ENCODE assay signal across 8 cellular contexts in the genomic region with DNA sequence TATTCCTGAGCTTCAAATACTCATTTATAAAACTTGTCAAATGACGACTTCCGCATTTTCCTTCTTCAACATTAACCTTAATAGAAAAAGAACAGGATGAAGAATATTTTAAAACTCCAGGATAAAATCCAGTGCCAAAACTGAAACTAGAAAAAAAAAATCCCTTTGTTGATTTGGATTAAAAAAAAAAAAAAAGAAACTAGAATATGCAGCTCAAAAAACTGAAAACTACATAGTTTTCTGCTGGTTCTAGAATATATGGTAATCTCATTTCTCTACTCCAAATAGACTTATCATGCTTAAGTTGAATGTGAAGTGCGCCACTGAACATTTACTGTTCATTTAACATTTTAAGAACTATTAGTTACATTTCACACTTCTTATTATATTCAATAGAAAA. TPM values are rescaled to one million over a fixed set of nuclear protein-coding genes. Genes with fewer than 3 reads are reported as not detected.
DNase-seq lines count a peak whose midpoint lies in the region; ATAC-seq and TF ChIP-seq lines count a peak whose summit lies in the region.

No MANE protein-coding gene starts in this region.

- POLR2A ChIA-PET in A673 (lab: Charles Lee; ENCODE audit: low non-redundant PET) = interaction anchor here (0.6 kb wide), 1 partner anchor 271 kb away, joined by 3 read pairs; no protein-coding TSS in a partner anchor
- POLR2A ChIA-PET in HEK293 (lab: Yijun Ruan, JAX) = interaction anchor here (0.6 to 1.3 kb wide), 2 partner anchors 12 to 216 kb away, joined by 3 read pairs; no protein-coding TSS in a partner anchor

- peak overlapping the region; percentile 100 for H3K9ac ChIP-seq in mesenchymal stem cell (ENCODE audit: low read length)

- H3K27me3 ChIP-seq in A673 (replicated peaks; ENCODE audit: insufficient read depth, low read depth, low read length, poor library complexity) (no peaks in the 10 kb centered on the region), adrenal gland (no peaks in the 10 kb centered on the region), mesenchymal stem cell (ENCODE audit: control insufficient read depth in 1 of 2, insufficient read depth in 1 of 2, low read length in 2 of 2) (no peaks in the 10 kb centered on the region), tibial artery (no peaks in the 10 kb centered on the region), body of pancreas (no peaks in the 10 kb centered on the region)

- peaks cover 61% of the 10 kb centered on the region for H3K4me1 ChIP-seq in A673 (ENCODE audit: insufficient read depth, low read length, poor library complexity, severe bottlenecking)
- H3K4me1 ChIP-seq in HEK293 (ENCODE audit: control insufficient read depth, insufficient read depth, low read length) = peaks cover 43% of the 10 kb centered on the region
- H3K4me1 ChIP-seq in adrenal gland (replicated peaks in 1 of 2) = peaks cover 87 to 89% of the 10 kb centered on the region in 2 donors
- H3K4me1 ChIP-seq in mesenchymal stem cell (ENCODE audit: control insufficient read depth, insufficient read depth, low read depth, low read length) = peaks cover 2% of the 10 kb centered on the region
- peaks cover 5 to 87% (median 72%) of the 10 kb centered on the region in 4 donors for H3K4me1 ChIP-seq in tibial artery
- peaks cover 84% of the 10 kb centered on the region for H3K4me1 ChIP-seq in body of pancreas

- ATAC-seq in body of pancreas (no peak), GM18873 (IDR thresholded peaks at IDR 0.05; ENCODE audit: low FRiP score, unreplicated experiment) (no peak)

- CTCF ChIA-PET in A673 (lab: Charles Lee) (interaction anchor here (0.6 to 1.1 kb wide), 2 partner anchors 12 to 51 kb away, joined by 3 read pairs; no protein-coding TSS in a partner anchor), HEK293 (lab: Yijun Ruan, JAX) (interaction anchor here (0.6 to 2.4 kb wide), 3 partner anchors 12 to 338 kb away, joined by 3 to 12 read pairs (median 5); no protein-coding TSS in a partner anchor)

- peaks cover 60% of the 10 kb centered on the region for H3K36me3 ChIP-seq in A673 (ENCODE audit: insufficient read depth, low read length, poor library complexity, severe bottlenecking)
- H3K36me3 ChIP-seq in HEK293 (ENCODE audit: control insufficient read depth in 2 of 2, insufficient read depth in 1 of 2, low read length in 2 of 2) = peaks cover 0 to 85% of the 10 kb centered on the region in 2 experiments; a peak in 1 of 3 replicates
- peaks cover 0 to 8% of the 10 kb centered on the region in 2 donors for H3K36me3 ChIP-seq in adrenal gland (replicated peaks in 1 of 2)
- H3K36me3 ChIP-seq in mesenchymal stem cell (ENCODE audit: control insufficient read depth in 1 of 2, insufficient read depth in 2 of 2, low read depth in 1 of 2, low read length in 2 of 2) = peaks cover 2 to 15% of the 10 kb centered on the region in 2 experiments
- peaks cover 0 to 7% (median 0%) of the 10 kb centered on the region in 3 donors for H3K36me3 ChIP-seq in tibial artery
- H3K36me3 ChIP-seq in body of pancreas (replicated peaks in 1 of 2; ENCODE audit: insufficient read depth in 1 of 2, low read depth in 2 of 2) = no peaks in the 10 kb centered on the region

- H2AK5ac ChIP-seq in mesenchymal stem cell (ENCODE audit: low read length, severe bottlenecking) = no peak overlapping the region

- no peak overlapping the region for H3K27ac ChIP-seq in A673 (ENCODE audit: low read depth, low read length, poor library complexity, severe bottlenecking)
- H3K27ac ChIP-seq in HEK293 (ENCODE audit: extremely low read depth, low read depth, low read length) = no peak overlapping the region
- peak overlapping the region in 3 of 5 donors; percentile 1 to 44 (median 18) for H3K27ac ChIP-seq in adrenal gland
- no peak overlapping the region for H3K27ac ChIP-seq in mesenchymal stem cell (ENCODE audit: low read length, poor library complexity, severe bottlenecking)
- H3K27ac ChIP-seq in tibial artery = peak overlapping the region in 1 of 2 donors; percentile 4
- H3K27ac ChIP-seq in body of pancreas = peak overlapping the region in 1 of 4 donors; percentile 98

- no peak overlapping the region for H3K14ac ChIP-seq in mesenchymal stem cell (ENCODE audit: low read length in 2 of 2)

- BruUV-seq in A673 (replicated peaks; lab: Mats Ljungman, UMichigan) = no TSS peak

- H3K79me1 ChIP-seq in mesenchymal stem cell (replicated peaks; ENCODE audit: low read length, poor library complexity, severe bottlenecking) = no peaks in the 10 kb centered on the region

- no peaks in the 10 kb centered on the region for H3K9me3 ChIP-seq in A673 (ENCODE audit: low read depth, low read length, poor library complexity, severe bottlenecking)
- no peaks in the 10 kb centered on the region for H3K9me3 ChIP-seq in HEK293 (ENCODE audit: control insufficient read depth, insufficient read depth, low read depth, low read length)
- no peaks in the 10 kb centered on the region for H3K9me3 ChIP-seq in adrenal gland (replicated peaks in 1 of 3)
- H3K9me3 ChIP-seq in mesenchymal stem cell (ENCODE audit: control insufficient read depth, low read length) = no peaks in the 10 kb centered on the region
- no peaks in the 10 kb centered on the region for H3K9me3 ChIP-seq in tibial artery
- H3K9me3 ChIP-seq in body of pancreas = no peaks in the 10 kb centered on the region

- H2AFZ ChIP-seq in mesenchymal stem cell (ENCODE audit: low read depth, low read length) = no peak overlapping the region

- H3K18ac ChIP-seq in mesenchymal stem cell (ENCODE audit: low read depth in 1 of 2, low read length in 2 of 2) = no peak overlapping the region

- peak overlapping the region; percentile 96 for H3K4me3 ChIP-seq in A673 (ENCODE audit: low read depth, low read length, poor library complexity, severe bottlenecking)
- peak overlapping the region; percentile 98 for H3K4me3 ChIP-seq in HEK293 (ENCODE audit: low read depth, low read length)
- peak overlapping the region in 1 of 4 donors; percentile 89 for H3K4me3 ChIP-seq in adrenal gland
- peak overlapping the region in 1 of 2 experiments; percentile 100 for H3K4me3 ChIP-seq in mesenchymal stem cell (ENCODE audit: insufficient read depth in 1 of 2, low read depth in 1 of 2, low read length in 2 of 2)
- peak overlapping the region in 1 of 2 donors; percentile 21 for H3K4me3 ChIP-seq in tibial artery
- H3K4me3 ChIP-seq in body of pancreas = no peak overlapping the region

- H3K4me2 ChIP-seq in mesenchymal stem cell (ENCODE audit: low read length, poor library complexity, severe bottlenecking) = no peak overlapping the region

- H4K91ac ChIP-seq in mesenchymal stem cell (ENCODE audit: low read length) = no peak overlapping the region

- TF ChIP-seq POLR2A in adrenal gland (IDR thresholded peaks at IDR 0.05) = no peak
- no peak for TF ChIP-seq POLR2A in body of pancreas (IDR thresholded peaks at IDR 0.05)

- WGBS in adrenal gland, 4 donors = 12 to 15% (median 14%) methylated on average over 3 of the region's 3 CpGs
- WGBS in mesenchymal stem cell = no CpG with 5 or more reads among the region's 3 CpGs
- WGBS in body of pancreas, 2 donors = 8 to 10% methylated on average over 3 of the region's 3 CpGs

- H2BK120ac ChIP-seq in mesenchymal stem cell (ENCODE audit: low read depth, low read length) = no peak overlapping the region

- no peak for DNase-seq in A673 (ENCODE audit: low spot score)
- no peak for DNase-seq in adrenal gland
- no peak for DNase-seq in mesenchymal stem cell
- no peak for DNase-seq in tibial artery
- DNase-seq in body of pancreas = no peak
- DNase-seq in NCI-H1694 (lab: John Stamatoyannopoulos, UW) = no peak

- no peak for TF ChIP-seq CTCF in A673 (conservative IDR thresholded peaks at IDR 0.05; ENCODE audit: low read depth, low read length)
- TF ChIP-seq CTCF in HEK293 (tag by site-specific recombination; IDR thresholded peaks at IDR 0.05) = no peak
- TF ChIP-seq CTCF in adrenal gland (IDR thresholded peaks at IDR 0.05) = no peak
- no peak for TF ChIP-seq CTCF in tibial artery (IDR thresholded peaks at IDR 0.05)
- no peak for TF ChIP-seq CTCF in body of pancreas (IDR thresholded peaks at IDR 0.05)

- H3K4ac ChIP-seq in mesenchymal stem cell (ENCODE audit: low read depth in 1 of 2, low read length in 2 of 2) = no peak overlapping the region

- H2BK5ac ChIP-seq in mesenchymal stem cell (ENCODE audit: low read depth, low read length, poor library complexity, severe bottlenecking) = no peak overlapping the region

- no peak overlapping the region for H2BK12ac ChIP-seq in mesenchymal stem cell (ENCODE audit: low read length in 2 of 2)

- intact Hi-C loops in A673 (cut with micrococcal nuclease; ENCODE audit: unreplicated experiment) (no loop called here), adrenal gland (cut with DNase I) (no loop called here), tibial artery (cut with DNase I; ENCODE audit: low total_unique reads) (no loop called here), body of pancreas (cut with DNase I) (no loop called here)

- no peak overlapping the region for H4K8ac ChIP-seq in mesenchymal stem cell (ENCODE audit: low read length)

- H2BK15ac ChIP-seq in mesenchymal stem cell (ENCODE audit: low read depth, poor library complexity, severe bottlenecking) = no peak overlapping the region

- H3K23ac ChIP-seq in mesenchymal stem cell (ENCODE audit: low read length in 2 of 2) = no peak overlapping the region

TF ChIP-seq in HEK293, 187 proteins besides CTCF, POLR2A, EP300 and RAD21 (continues in another document):
- 0 out of 2 replicates have a peak, but pooled peaks have one; percentile 7 for TF ChIP-seq ZNF555 (tag by site-specific recombination; conservative IDR thresholded peaks at IDR 0.05)
- no peak for TF ChIP-seq ZNF707 (tag by site-specific recombination; IDR thresholded peaks at IDR 0.05)
- TF ChIP-seq, protein P1, sequence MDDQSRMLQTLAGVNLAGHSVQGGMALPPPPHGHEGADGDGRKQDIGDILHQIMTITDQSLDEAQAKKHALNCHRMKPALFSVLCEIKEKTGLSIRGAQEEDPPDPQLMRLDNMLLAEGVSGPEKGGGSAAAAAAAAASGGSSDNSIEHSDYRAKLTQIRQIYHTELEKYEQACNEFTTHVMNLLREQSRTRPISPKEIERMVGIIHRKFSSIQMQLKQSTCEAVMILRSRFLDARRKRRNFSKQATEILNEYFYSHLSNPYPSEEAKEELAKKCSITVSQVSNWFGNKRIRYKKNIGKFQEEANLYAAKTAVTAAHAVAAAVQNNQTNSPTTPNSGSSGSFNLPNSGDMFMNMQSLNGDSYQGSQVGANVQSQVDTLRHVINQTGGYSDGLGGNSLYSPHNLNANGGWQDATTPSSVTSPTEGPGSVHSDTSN (CRISPR knock-in tag; IDR thresholded peaks at IDR 0.05) = no peak
- no peak for TF ChIP-seq ZNF664 (tag by site-specific recombination; IDR thresholded peaks at IDR 0.05)

RNA-seq across cellular contexts. Expression of a gene that starts 6.0 kb away (rescaled TPM):
- total RNA-seq in A673 (2021) = 328 and 339 TPM in 2 replicates
- total RNA-seq in adrenal gland = 100 to 1,000 TPM in 5 of 8 donors, 10 to 100 TPM in 3; 80.4 to 143 (median 106) TPM
- 100 to 1,000 TPM in 1 of 3 donors, 10 to 100 TPM in 2; 78.2 to 242 (median 78.9) TPM for polyA plus RNA-seq in adrenal gland
- 130 TPM for polyA plus RNA-seq in mesenchymal stem cell (2013, experiment 1 of 2)
- 133 TPM for polyA plus RNA-seq in mesenchymal stem cell (2013, experiment 2 of 2)
- 100 to 1,000 TPM in 1 of 2 donors, 10 to 100 TPM in 1; 74.2 to 323 TPM for total RNA-seq in body of pancreas

Comparison
In these comparisons a context has a peak if more than half of its experiments do, and no peak if none do; other contexts are left out.
1. H3K27ac ChIP-seq: peak in adrenal gland (3 of 5); none in A673 (single experiment), HEK293 (single experiment) and mesenchymal stem cell (single experiment).
2. H3K4me3 ChIP-seq: peak in A673 (single experiment) and HEK293 (single experiment); none in body of pancreas (0 of 2).